ENCODE assay signal across 9 cellular contexts in the genomic region with DNA sequence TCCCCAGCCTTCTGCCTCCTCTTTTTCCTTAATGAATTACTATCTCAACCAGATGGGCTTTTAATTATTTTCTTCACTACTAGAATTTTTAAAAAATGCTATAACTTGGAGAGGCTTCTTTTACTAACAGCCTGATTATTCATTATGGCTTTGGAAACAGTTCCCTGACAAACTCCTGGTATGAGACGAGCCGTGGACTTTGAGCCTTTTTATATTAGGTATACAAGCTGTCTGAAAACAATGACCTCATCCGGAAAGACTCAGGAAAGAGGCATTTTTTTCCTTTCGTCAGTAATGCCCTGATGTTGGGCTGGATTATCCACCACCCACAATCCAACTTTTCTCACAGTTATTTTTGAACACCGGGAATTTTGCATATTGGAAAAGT. TPM values are rescaled to one million over a fixed set of nuclear protein-coding genes. Genes with fewer than 3 reads are reported as not detected.
DNase-seq lines count a peak whose midpoint lies in the region; ATAC-seq and TF ChIP-seq lines count a peak whose summit lies in the region.
"Had no signal": no experiment of that assay in that cellular context is flagged by ENCODE, and none has a peak within 500 bp of the region (broad histone marks: within the 10 kb centered on the region; RNA-seq: fewer than 3 reads in every experiment).

No MANE protein-coding gene starts in this region.

- no peak overlapping the region for H3K4me3 Mint-ChIP-seq in activated naive CD8-positive, alpha-beta T cell treated with anti-CD3 and anti-CD28 coated beads for 36 hours
- no peak overlapping the region for H3K4me3 Mint-ChIP-seq in activated T-helper 1 cell treated with anti-CD3 and anti-CD28 coated beads, Interleukin-12 subunit alpha, Interleukin-12 subunit beta, Interleukin-2, Interleukin-4 antibody, amounts not matched to agents 30 ng/mL and 10 ng/mL and 1 ng/mL, durations not matched to agents 14 hours and 24 hours and 36 hours

- peak; percentile 80 for DNase-seq in H4 (ENCODE audit: low spot score)
- peak; percentile 71 for DNase-seq in astrocyte of the spinal cord (ENCODE audit: low read depth, low spot score)
- DNase-seq in iris pigment epithelial cell (ENCODE audit: low read depth) = peak; percentile 77
- no peak for DNase-seq in NCI-H2171 (lab: John Stamatoyannopoulos, UW)
- DNase-seq in activated naive CD8-positive, alpha-beta T cell treated with anti-CD3 and anti-CD28 coated beads for 36 hours = no peak
- no peak for DNase-seq in activated T-helper 1 cell treated with anti-CD3 and anti-CD28 coated beads, Interleukin-12 subunit alpha, Interleukin-12 subunit beta, Interleukin-2, Interleukin-4 antibody, amounts not matched to agents 30 ng/mL and 10 ng/mL and 1 ng/mL, durations not matched to agents 14 hours and 24 hours and 36 hours (ENCODE audit: low spot score)
- DNase-seq: NCI-H524 had no signal

- H3K4me3 ChIP-seq in astrocyte of the spinal cord (ENCODE audit: low read depth, low read length) = no peak overlapping the region
- H3K4me3 ChIP-seq in skeletal muscle tissue (ENCODE audit: low read length in 3 of 3) = no peak overlapping the region

- no peaks in the 10 kb centered on the region for H3K9me3 Mint-ChIP-seq in activated naive CD8-positive, alpha-beta T cell treated with anti-CD3 and anti-CD28 coated beads for 36 hours
- no peaks in the 10 kb centered on the region for H3K9me3 Mint-ChIP-seq in activated T-helper 1 cell treated with anti-CD3 and anti-CD28 coated beads, Interleukin-12 subunit alpha, Interleukin-12 subunit beta, Interleukin-2, Interleukin-4 antibody, amounts not matched to agents 30 ng/mL and 10 ng/mL and 1 ng/mL, durations not matched to agents 14 hours and 24 hours and 36 hours

- H3K9me3 ChIP-seq in skeletal muscle tissue (ENCODE audit: control insufficient read depth in 3 of 3, low read length in 3 of 3) = no peaks in the 10 kb centered on the region

- H3K36me3 ChIP-seq in skeletal muscle tissue (ENCODE audit: control insufficient read depth in 3 of 3, insufficient read depth in 3 of 3, low read length in 3 of 3) = no peaks in the 10 kb centered on the region

- no peak overlapping the region for H3K27ac Mint-ChIP-seq in activated naive CD8-positive, alpha-beta T cell treated with anti-CD3 and anti-CD28 coated beads for 36 hours
- no peak overlapping the region for H3K27ac Mint-ChIP-seq in activated T-helper 1 cell treated with anti-CD3 and anti-CD28 coated beads, Interleukin-12 subunit alpha, Interleukin-12 subunit beta, Interleukin-2, Interleukin-4 antibody, amounts not matched to agents 30 ng/mL and 10 ng/mL and 1 ng/mL, durations not matched to agents 14 hours and 24 hours and 36 hours

- intact Hi-C loops in activated T-helper 1 cell treated with anti-CD3 and anti-CD28 coated beads, Interleukin-12 subunit alpha, Interleukin-12 subunit beta, Interleukin-2, Interleukin-4 antibody, amounts not matched to agents 30 ng/mL and 10 ng/mL and 1 ng/mL, durations not matched to agents 14 hours and 24 hours and 36 hours (cut with micrococcal nuclease) = no loop called here

- no peaks in the 10 kb centered on the region for H3K36me3 Mint-ChIP-seq in activated naive CD8-positive, alpha-beta T cell treated with anti-CD3 and anti-CD28 coated beads for 36 hours
- no peaks in the 10 kb centered on the region for H3K36me3 Mint-ChIP-seq in activated T-helper 1 cell treated with anti-CD3 and anti-CD28 coated beads, Interleukin-12 subunit alpha, Interleukin-12 subunit beta, Interleukin-2, Interleukin-4 antibody, amounts not matched to agents 30 ng/mL and 10 ng/mL and 1 ng/mL, durations not matched to agents 14 hours and 24 hours and 36 hours (ENCODE audit: low read depth)

- peaks cover 4 to 20% (median 18%) of the 10 kb centered on the region in 3 donors for H3K4me1 ChIP-seq in skeletal muscle tissue (ENCODE audit: control insufficient read depth in 3 of 3, insufficient read depth in 3 of 3, low read length in 3 of 3)

- no peak for TF ChIP-seq CTCF in astrocyte of the spinal cord (IDR thresholded peaks at IDR 0.05; ENCODE audit: low read depth, low read length)

- no peak overlapping the region for H3K9ac ChIP-seq in skeletal muscle tissue (ENCODE audit: low read depth in 1 of 3, low read length in 3 of 3)

- no peaks in the 10 kb centered on the region for H3K27me3 ChIP-seq in skeletal muscle tissue (ENCODE audit: control insufficient read depth in 3 of 3, insufficient read depth in 3 of 3, low read length in 3 of 3)

- in situ Hi-C loops in astrocyte of the spinal cord (cut with HindIII; ENCODE audit: low sequenced_read_pairs) = no loop called here

- H3K27ac ChIP-seq in skeletal muscle tissue (ENCODE audit: low read depth, low read length) = peak overlapping the region; percentile 77

- no peaks in the 10 kb centered on the region for H3K27me3 Mint-ChIP-seq in activated naive CD8-positive, alpha-beta T cell treated with anti-CD3 and anti-CD28 coated beads for 36 hours
- H3K27me3 Mint-ChIP-seq in activated T-helper 1 cell treated with anti-CD3 and anti-CD28 coated beads, Interleukin-12 subunit alpha, Interleukin-12 subunit beta, Interleukin-2, Interleukin-4 antibody, amounts not matched to agents 30 ng/mL and 10 ng/mL and 1 ng/mL, durations not matched to agents 14 hours and 24 hours and 36 hours (ENCODE audit: insufficient read depth) = peaks cover 14% of the 10 kb centered on the region

- no peaks in the 10 kb centered on the region for H3K4me1 Mint-ChIP-seq in activated naive CD8-positive, alpha-beta T cell treated with anti-CD3 and anti-CD28 coated beads for 36 hours
- no peaks in the 10 kb centered on the region for H3K4me1 Mint-ChIP-seq in activated T-helper 1 cell treated with anti-CD3 and anti-CD28 coated beads, Interleukin-12 subunit alpha, Interleukin-12 subunit beta, Interleukin-2, Interleukin-4 antibody, amounts not matched to agents 30 ng/mL and 10 ng/mL and 1 ng/mL, durations not matched to agents 14 hours and 24 hours and 36 hours (ENCODE audit: low read depth)

- ATAC-seq in HG02970 (IDR thresholded peaks at IDR 0.05; ENCODE audit: low FRiP score, unreplicated experiment) = no peak

RNA-seq across cellular contexts. Expression of a gene that starts 26.7 kb away (rescaled TPM):
- total RNA-seq in H4 (2014; rRNA removed; shearing (Covaris generic)) = 1.2 and 4.5 TPM in 2 replicates
- total RNA-seq in skeletal muscle tissue = 34.4 TPM
- 100 to 1,000 TPM; 114 to 116 TPM for total RNA-seq in activated naive CD8-positive, alpha-beta T cell treated with anti-CD3 and anti-CD28 coated beads for 36 hours
- total RNA-seq in activated T-helper 1 cell treated with anti-CD3 and anti-CD28 coated beads, Interleukin-12 subunit alpha, Interleukin-12 subunit beta, Interleukin-2, Interleukin-4 antibody, amounts not matched to agents 30 ng/mL and 10 ng/mL and 1 ng/mL, durations not matched to agents 14 hours and 24 hours and 36 hours = 14.2 TPM in 2 replicates

Comparison
In these comparisons a context has a peak if more than half of its experiments do, and no peak if none do; other contexts are left out.
1. DNase-seq: peak in H4 (single experiment), astrocyte of the spinal cord (single experiment) and iris pigment epithelial cell (single experiment); none in NCI-H2171 (single experiment), activated naive CD8-positive, alpha-beta T cell treated with anti-CD3 and anti-CD28 coated beads for 36 hours (single experiment) and activated T-helper 1 cell treated with anti-CD3 and anti-CD28 coated beads, Interleukin-12 subunit alpha, Interleukin-12 subunit beta, Interleukin-2, Interleukin-4 antibody, amounts not matched to agents 30 ng/mL and 10 ng/mL and 1 ng/mL, durations not matched to agents 14 hours and 24 hours and 36 hours (single experiment).